15 cellular contexts compared by ENCODE assay signal in the genomic region with DNA sequence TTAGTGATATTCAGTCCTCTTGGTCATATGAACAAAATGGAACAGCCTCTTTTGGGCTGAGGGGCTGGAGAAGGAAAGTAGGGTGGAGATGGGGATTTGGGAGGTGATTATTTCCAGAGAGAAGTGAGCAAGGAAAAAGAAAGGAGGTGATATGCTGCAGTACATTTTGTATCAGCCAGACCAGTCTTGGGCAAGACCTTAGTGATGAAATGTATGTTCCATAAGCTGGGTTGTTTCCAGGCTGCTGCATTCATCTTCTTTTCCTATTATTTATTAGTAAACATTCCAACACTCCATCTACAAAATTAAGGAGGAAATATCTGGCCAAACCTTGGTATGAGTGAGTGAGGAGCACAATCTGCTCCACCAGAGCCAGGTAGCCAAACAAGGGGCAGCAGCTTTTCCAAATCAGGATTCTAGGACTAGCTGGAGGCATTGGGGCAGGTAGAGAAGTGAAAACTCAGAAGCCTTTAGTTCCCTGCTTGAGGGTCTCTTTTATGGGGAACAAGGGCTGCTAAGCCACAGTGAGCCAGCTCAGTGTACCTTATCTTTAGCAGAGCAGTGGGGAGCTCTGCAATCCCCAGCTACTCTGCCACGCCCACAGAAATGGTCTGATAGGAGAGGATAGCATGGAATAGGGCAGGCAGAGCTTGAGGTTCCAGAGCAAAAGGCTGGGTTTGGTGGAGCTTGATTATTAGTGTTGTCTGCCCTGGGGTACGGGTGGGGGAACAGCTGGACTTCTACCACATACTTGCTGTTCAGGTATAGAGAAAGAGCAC. TPM values are rescaled to one million over a fixed set of nuclear protein-coding genes. Genes with fewer than 3 reads are reported as not detected.
"Had no signal": no experiment of that assay in that cellular context is flagged by ENCODE, and none has a peak within 500 bp of the region (broad histone marks: within the 10 kb centered on the region; RNA-seq: fewer than 3 reads in every experiment).

No MANE protein-coding gene starts in this region.

- H3K9me3 ChIP-seq: esophagus squamous epithelium, thyroid gland had no signal

- H3K4me3 ChIP-seq: esophagus squamous epithelium, smooth muscle cell, thyroid gland had no signal

- FAIRE-seq: endometrium, urothelium cell line had no signal

- H3K27me3 ChIP-seq: esophagus squamous epithelium, thyroid gland had no signal

- H3K9me3 Mint-ChIP-seq: activated naive CD4-positive, alpha-beta T cell treated with anti-CD3 and anti-CD28 coated beads, Interleukin-2, amount 10 ng/mL, durations not matched to agents 7 days and 5 days; activated T-helper 2 cell treated with anti-CD3 and anti-CD28 coated beads, Interferon-gamma antibody, Interleukin-2, Interleukin-4, amounts not matched to agents 10 μg/mL and 5 μg/mL and 100 μg/mL, durations not matched to agents 14 hours and 24 hours and 36 hours; brain; naive B cell; stimulated activated effector memory CD8-positive, alpha-beta T cell treated with anti-CD3 and anti-CD28 coated beads, Interleukin-12 subunit alpha, Interleukin-12 subunit beta, amount 100 ng/mL, for 72 hours had no signal

- H3K4me1 ChIP-seq: thyroid gland had no signal

- H3K27ac ChIP-seq: esophagus squamous epithelium, thyroid gland had no signal

- H3K36me3 Mint-ChIP-seq: activated naive CD4-positive, alpha-beta T cell treated with anti-CD3 and anti-CD28 coated beads, Interleukin-2, amount 10 ng/mL, durations not matched to agents 7 days and 5 days; brain had no signal

- H3K4me3 Mint-ChIP-seq: activated naive CD4-positive, alpha-beta T cell treated with anti-CD3 and anti-CD28 coated beads, Interleukin-2, amount 10 ng/mL, durations not matched to agents 7 days and 5 days; brain; naive B cell; stimulated activated effector memory CD8-positive, alpha-beta T cell treated with anti-CD3 and anti-CD28 coated beads, Interleukin-12 subunit alpha, Interleukin-12 subunit beta, amount 100 ng/mL, for 72 hours had no signal

- DNase-seq: activated CD4-positive, alpha-beta T cell treated with anti-CD3 and anti-CD28 coated beads for 48 hours; activated naive CD4-positive, alpha-beta T cell treated with anti-CD3 and anti-CD28 coated beads, Interleukin-2, amount 10 ng/mL, durations not matched to agents 7 days and 5 days; amniotic stem cell; dermis blood vessel endothelial cell; esophagus squamous epithelium; hippocampal formation; naive B cell; T-helper 9 cell; thyroid gland had no signal

- H3K27me3 Mint-ChIP-seq: activated naive CD4-positive, alpha-beta T cell treated with anti-CD3 and anti-CD28 coated beads, Interleukin-2, amount 10 ng/mL, durations not matched to agents 7 days and 5 days; brain; naive B cell had no signal

- H3K4me2 ChIP-seq: smooth muscle cell had no signal

- H3K36me3 ChIP-seq: esophagus squamous epithelium, thyroid gland had no signal

- H3K27ac Mint-ChIP-seq: activated naive CD4-positive, alpha-beta T cell treated with anti-CD3 and anti-CD28 coated beads, Interleukin-2, amount 10 ng/mL, durations not matched to agents 7 days and 5 days; activated T-helper 2 cell treated with anti-CD3 and anti-CD28 coated beads, Interferon-gamma antibody, Interleukin-2, Interleukin-4, amounts not matched to agents 10 μg/mL and 5 μg/mL and 100 μg/mL, durations not matched to agents 14 hours and 24 hours and 36 hours; brain had no signal

- H3K4me1 Mint-ChIP-seq: activated naive CD4-positive, alpha-beta T cell treated with anti-CD3 and anti-CD28 coated beads, Interleukin-2, amount 10 ng/mL, durations not matched to agents 7 days and 5 days; brain; naive B cell; stimulated activated effector memory CD8-positive, alpha-beta T cell treated with anti-CD3 and anti-CD28 coated beads, Interleukin-12 subunit alpha, Interleukin-12 subunit beta, amount 100 ng/mL, for 72 hours had no signal

- ATAC-seq: stimulated activated effector memory CD8-positive, alpha-beta T cell treated with anti-CD3 and anti-CD28 coated beads, Interleukin-12 subunit alpha, Interleukin-12 subunit beta, amount 100 ng/mL, for 72 hours had no signal

RNA-seq across cellular contexts. Expression of a gene that starts 56.9 kb away (rescaled TPM):
- total RNA-seq: activated T-helper 2 cell treated with anti-CD3 and anti-CD28 coated beads, Interferon-gamma antibody, Interleukin-2, Interleukin-4, amounts not matched to agents 10 μg/mL and 5 μg/mL and 100 μg/mL, durations not matched to agents 14 hours and 24 hours and 36 hours had no signal
